ENCODE assay signal across 8 cellular contexts in the genomic region with DNA sequence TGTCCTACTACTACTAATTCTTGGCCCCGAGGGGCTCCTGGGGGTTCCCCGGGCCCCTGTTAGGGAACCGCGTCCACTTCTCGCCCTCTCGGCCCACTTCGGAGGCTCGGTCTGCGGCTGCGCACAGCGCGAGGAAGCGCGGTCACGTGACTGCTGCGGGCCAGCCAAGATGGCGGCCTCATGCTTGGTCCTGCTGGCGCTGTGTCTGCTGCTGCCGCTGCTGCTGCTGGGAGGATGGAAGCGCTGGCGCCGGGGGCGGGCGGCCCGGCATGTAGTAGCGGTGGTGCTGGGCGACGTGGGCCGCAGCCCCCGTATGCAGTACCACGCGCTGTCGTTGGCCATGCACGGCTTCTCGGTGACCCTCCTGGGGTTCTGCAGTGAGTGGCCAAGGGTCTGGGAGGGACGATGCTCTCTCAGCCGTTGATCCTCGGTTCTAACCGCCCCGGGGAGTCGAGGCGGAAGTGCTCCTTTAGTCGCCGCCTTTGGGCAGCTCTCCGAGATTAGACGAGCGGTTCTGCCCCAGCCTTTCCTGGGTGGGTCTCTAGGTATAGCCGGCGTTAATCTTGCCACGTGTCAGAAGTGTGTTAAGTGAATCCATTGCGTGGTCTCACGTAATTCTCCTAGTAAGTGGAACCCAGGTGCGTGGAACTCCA. TPM values are rescaled to one million over a fixed set of nuclear protein-coding genes. Genes with fewer than 3 reads are reported as not detected.
DNase-seq lines count a peak whose midpoint lies in the region; ATAC-seq and TF ChIP-seq lines count a peak whose summit lies in the region.

ALG1 (plus strand) TSS at position 163 of the 653 bp plus-strand sequence; CDS start at position 170, 7 bp downstream.

- H3K9ac ChIP-seq in colonic mucosa (ENCODE audit: low read depth in 2 of 2, low read length in 2 of 2), result peak within 1 kb of the TSS; percentile 90 to 92

- intact Hi-C loops in colonic mucosa (cut with DNase I), result loop anchor here (10.0 kb wide), 1 partner anchor 107 kb away; no protein-coding TSS in a partner anchor

- TF ChIP-seq CTCF in colonic mucosa (IDR thresholded peaks at IDR 0.05), result no peak

- peak within 1 kb of the TSS; percentile 71 for H3K4me3 ChIP-seq in colonic mucosa

- DNase-seq in AML-193 (lab: John Stamatoyannopoulos, UW), result peak; percentile 54 to 71
- peak; percentile 69 to 82 for DNase-seq in NCI-H524 (lab: John Stamatoyannopoulos, UW)
- peak; percentile 92 for DNase-seq in activated CD4-positive, alpha-beta T cell treated with anti-CD3 and anti-CD28 coated beads for 48 hours
- DNase-seq in colonic mucosa, result peak; percentile 90
- DNase-seq in left kidney (ENCODE audit: low read depth, low spot score), result peak; percentile 96
- DNase-seq in stimulated activated CD4-positive, alpha-beta T cell treated with anti-CD3 and anti-CD28 coated beads, Interleukin-2, amount 100 ng/mL, for 24 hours, result peak; percentile 90 to 92

- H3K36me3 ChIP-seq in colonic mucosa, result no peaks in the 10 kb centered on the region

- peaks cover 5% of the 10 kb centered on the region for H3K4me1 ChIP-seq in colonic mucosa

- no peaks in the 10 kb centered on the region for H3K9me3 ChIP-seq in colonic mucosa

- peak; percentile 80 for ATAC-seq in GM19035 (IDR thresholded peaks at IDR 0.05; ENCODE audit: unreplicated experiment)
- ATAC-seq in HG03342 (IDR thresholded peaks at IDR 0.05; ENCODE audit: unreplicated experiment), result peak; percentile 85

- H3K27ac ChIP-seq in colonic mucosa, result peak within 1 kb of the TSS; percentile 73

- no peaks in the 10 kb centered on the region for H3K27me3 ChIP-seq in colonic mucosa

RNA-seq across cellular contexts. Expression of gene ALG1, which starts in this region (rescaled TPM):
- 10 to 100 TPM; 27.7 to 51.3 TPM for total RNA-seq in colonic mucosa

Comparison
In these comparisons a context has a peak if more than half of its experiments do, and no peak if none do; other contexts are left out.
1. Peak in every context shown above with its lines: DNase-seq, ATAC-seq, H3K4me3 ChIP-seq and H3K27ac ChIP-seq.